In the genomic region with DNA sequence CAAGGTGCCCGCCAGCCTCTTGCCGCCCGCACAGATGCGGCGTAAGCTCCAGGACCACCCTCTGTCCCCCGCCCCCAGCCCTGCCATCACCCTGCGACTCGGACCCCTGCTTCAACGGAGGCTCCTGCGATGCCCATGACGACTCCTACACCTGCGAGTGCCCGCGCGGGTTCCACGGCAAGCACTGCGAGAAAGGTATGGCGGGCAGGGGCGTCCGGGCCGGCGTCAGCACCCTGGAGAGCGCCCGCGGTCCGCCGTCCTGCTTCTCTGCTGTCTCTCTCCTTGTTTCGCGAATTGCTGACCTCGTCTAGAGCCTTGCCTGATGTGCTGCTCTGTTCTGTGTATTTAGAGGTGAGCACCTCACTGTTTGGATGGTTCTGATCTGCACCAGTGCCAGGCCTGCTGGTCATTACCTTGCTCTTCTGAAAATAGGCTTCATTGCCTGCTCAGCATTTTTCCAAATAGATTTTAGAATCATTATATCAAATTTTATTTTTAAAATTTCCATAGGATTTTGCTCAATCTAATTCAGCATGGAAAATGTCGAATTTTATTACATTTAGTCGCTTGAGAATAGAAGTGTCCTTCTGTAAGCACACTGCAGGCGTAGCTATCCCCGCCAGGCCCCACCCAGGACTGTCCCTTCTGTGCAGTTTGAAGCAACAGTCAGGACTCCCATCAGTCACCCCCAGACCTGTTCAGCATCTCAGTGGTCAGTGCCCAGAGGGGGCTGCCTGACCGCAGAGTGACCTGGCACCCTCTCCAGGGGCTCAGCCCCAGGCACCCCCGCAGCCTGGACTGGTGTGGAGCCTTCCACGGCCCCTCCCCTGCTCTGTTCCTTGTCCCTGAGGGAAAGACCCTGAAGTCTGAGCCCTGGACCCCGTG, we compare ENCODE assay signal across 1 cellular context.
TF ChIP-seq lines count a peak whose summit lies in the region.

No MANE protein-coding gene starts in this region.

TF ChIP-seq in endothelial cell of umbilical vein, 7 proteins besides CTCF, POLR2A, EP300 and RAD21:
- no peak for TF ChIP-seq FOS (IDR thresholded peaks at IDR 0.05; ENCODE audit: borderline replicate concordance, insufficient read depth, low read length)
- no peak for TF ChIP-seq JUN (IDR thresholded peaks at IDR 0.05; ENCODE audit: borderline replicate concordance, insufficient read depth, insufficient read length, low read depth)
- TF ChIP-seq, protein P1, sequence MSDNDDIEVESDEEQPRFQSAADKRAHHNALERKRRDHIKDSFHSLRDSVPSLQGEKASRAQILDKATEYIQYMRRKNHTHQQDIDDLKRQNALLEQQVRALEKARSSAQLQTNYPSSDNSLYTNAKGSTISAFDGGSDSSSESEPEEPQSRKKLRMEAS (IDR thresholded peaks at IDR 0.05; ENCODE audit: insufficient read depth, insufficient read length), result no peak
- TF ChIP-seq POLR2AphosphoS5 (IDR thresholded peaks at IDR 0.05; ENCODE audit: insufficient read depth, low read depth, low read length), result no peak
- no peak for TF ChIP-seq MYC (IDR thresholded peaks at IDR 0.05; ENCODE audit: low read depth, low read length)
- no peak for TF ChIP-seq EZH2 (IDR thresholded peaks at IDR 0.05; ENCODE audit: borderline replicate concordance, low read depth, low read length, severe bottlenecking)
- TF ChIP-seq GATA2 (IDR thresholded peaks at IDR 0.05; ENCODE audit: insufficient read depth, insufficient read length, low read depth, low read length), result no peak
TF ChIP-seq in endothelial cell of umbilical vein: peak in this region for 0.
